ENCODE assay signal across 21 cellular contexts in genomic region chr1:34994878-34995277, GRCh38. TPM values are rescaled to one million over a fixed set of nuclear protein-coding genes. Genes with fewer than 3 reads are reported as not detected.
DNase-seq lines count a peak whose midpoint lies in the region; ATAC-seq, FAIRE-seq and TF ChIP-seq lines count a peak whose summit lies in the region.
"Had no signal": no experiment of that assay in that cellular context is flagged by ENCODE, and none has a peak within 500 bp of the region (broad histone marks: within the 10 kb centered on the region; RNA-seq: fewer than 3 reads in every experiment).

No MANE protein-coding gene starts in this region.

- ATAC-seq in K562 (no peak), HG02870 (IDR thresholded peaks at IDR 0.05; ENCODE audit: unreplicated experiment) (no peak), GM21786 (IDR thresholded peaks at IDR 0.05; ENCODE audit: unreplicated experiment) (no peak)
- ATAC-seq: CD8-positive, alpha-beta T cell; GM12878; GM23338; HCT116 had no signal

- H3K4me1 ChIP-seq in K562 (replicated peaks in 1 of 2; ENCODE audit: control insufficient read depth in 2 of 2, insufficient read depth in 2 of 2, low read length in 2 of 2) = no peaks in the 10 kb centered on the region
- H3K4me1 ChIP-seq in small intestine (ENCODE audit: control insufficient read depth in 2 of 2, insufficient read depth in 1 of 2, low read depth in 1 of 2, low read length in 1 of 2) = no peaks in the 10 kb centered on the region
- H3K4me1 ChIP-seq: BLaER1, Caco-2 had no signal

- H3K27ac ChIP-seq in K562 (ENCODE audit: extremely low read depth, low read depth, low read length) (no peak overlapping the region), small intestine (ENCODE audit: low read depth in 1 of 2, low read length in 1 of 2) (no peak overlapping the region)
- H3K27ac ChIP-seq: BLaER1, C4-2B had no signal

- intact Hi-C loops in K562 (cut with micrococcal nuclease) = no loop called here

- TF ChIP-seq RAD21 in K562 (CRISPR knock-in tag; conservative IDR thresholded peaks at IDR 0.05 in 1 of 2, IDR thresholded peaks at IDR 0.05 in 1 of 2) = no peak

- no TSS peak for BruUV-seq in K562 (replicated peaks; lab: Mats Ljungman, UMichigan)

- no peaks in the 10 kb centered on the region for H4K20me1 ChIP-seq in K562 (replicated peaks; ENCODE audit: control insufficient read depth, insufficient read depth, low read length)
- H4K20me1 ChIP-seq: BLaER1 had no signal

- WGBS in K562 (ENCODE audit: insufficient coverage, low coverage, missing lambda C conversion rate) = 84% methylated on average over 5 of the region's 5 CpGs
- 95 to 97% (median 96%) methylated on average over 5 of the region's 5 CpGs for WGBS in small intestine, 3 donors

- in situ Hi-C loops in K562 (cut with MboI) = no loop called here

- H3K36me3 ChIP-seq in K562 (ENCODE audit: control insufficient read depth, insufficient read depth, low read length) = peaks cover 15% of the 10 kb centered on the region; the same call in 1 of the 3 replicates
- H3K36me3 ChIP-seq in small intestine (ENCODE audit: control insufficient read depth in 2 of 2, insufficient read depth in 2 of 2, low read length in 2 of 2) = peaks cover 0 to 2% of the 10 kb centered on the region in 2 donors

- H2AFZ ChIP-seq in K562 (ENCODE audit: low read depth, low read length) = no peak overlapping the region
- H2AFZ ChIP-seq: GM23338 had no signal

- DNase-seq in K562 (ENCODE audit: extremely low read depth in 1 of 4, low spot score in 3 of 4) (no peak), frontal cortex (ENCODE audit: low spot score in 2 of 2) (no peak), small intestine (no peak), NAMALWA (ENCODE audit: low spot score) (no peak)
- DNase-seq: 8988T; Caco-2; CD4-positive, CD25-positive, alpha-beta regulatory T cell; CD8-positive, alpha-beta T cell; DMS153; DND-41; GDM1; H9 had no signal

- no peaks in the 10 kb centered on the region for H3K9me1 ChIP-seq in K562 (ENCODE audit: control insufficient read depth, insufficient read depth, low read length)

- H3K4me2 ChIP-seq in K562 (ENCODE audit: insufficient read depth, low read length) = no peak overlapping the region
- H3K4me2 ChIP-seq: BLaER1, GM23338 had no signal

- H3K27me3 ChIP-seq in K562 (ENCODE audit: control insufficient read depth in 2 of 2, insufficient read depth in 2 of 2, low read length in 2 of 2) (no peaks in the 10 kb centered on the region), small intestine (ENCODE audit: control insufficient read depth in 2 of 2, insufficient read depth in 2 of 2, low read length in 2 of 2) (no peaks in the 10 kb centered on the region)
- H3K27me3 ChIP-seq: BLaER1 had no signal

- CTCF ChIA-PET in K562 (lab: Yijun Ruan, JAX; ENCODE audit: low intra/inter-chr PET ratio) = no interaction called here

- no peak overlapping the region for H3K9ac ChIP-seq in K562 (ENCODE audit: insufficient read depth in 1 of 2, low read depth in 2 of 2, low read length in 2 of 2)
- H3K9ac ChIP-seq: BLaER1 had no signal

- no peak for TF ChIP-seq EP300 in K562 (IDR thresholded peaks at IDR 0.05; ENCODE audit: low read length)

- H3K4me3 ChIP-seq in K562 (no peak overlapping the region), small intestine (ENCODE audit: low read depth in 1 of 2, low read length in 2 of 2) (no peak overlapping the region)
- H3K4me3 ChIP-seq: BLaER1, GM12878, GM23338 had no signal

- no peak for TF ChIP-seq CTCF in K562 (IDR thresholded peaks at IDR 0.05 in 2 of 3, conservative IDR thresholded peaks at IDR 0.05 in 1 of 3; ENCODE audit: insufficient read depth in 2 of 3, low read depth in 1 of 3, low read length in 3 of 3)

- H3K79me2 ChIP-seq in K562 (ENCODE audit: control insufficient read depth, insufficient read depth, low read length) = no peaks in the 10 kb centered on the region

- POLR2A ChIA-PET in K562 (lab: Yijun Ruan, JAX) = no interaction called here

- peak; percentile 86 for FAIRE-seq in G401.6 (lab: Jason Lieb, UNC)
- FAIRE-seq in K562 (lab: Jason Lieb, UNC) = no peak
- peak; percentile 96 for FAIRE-seq in frontal cortex (lab: Jason Lieb, UNC)
- peak; percentile 76 for FAIRE-seq in small intestine (lab: Jason Lieb, UNC)
- FAIRE-seq: GM19239 had no signal

- TF ChIP-seq POLR2A in K562 (conservative IDR thresholded peaks at IDR 0.05) = no peak

- H3K9me3 ChIP-seq in K562 (replicated peaks; ENCODE audit: control insufficient read depth, insufficient read depth, low read depth, low read length) (no peaks in the 10 kb centered on the region), small intestine (ENCODE audit: control insufficient read depth, low read depth) (no peaks in the 10 kb centered on the region)
- H3K9me3 ChIP-seq: BLaER1, Caco-2 had no signal

TF ChIP-seq in K562, 482 proteins besides CTCF, POLR2A, EP300 and RAD21 (continues in another document):
- TF ChIP-seq IRF9 (tag; IDR thresholded peaks at IDR 0.05) (no peak), ATF1 (CRISPR knock-in tag; IDR thresholded peaks at IDR 0.05) (no peak), ATF1 (tag; IDR thresholded peaks at IDR 0.05) (no peak), ZNF277 (CRISPR knock-in tag; IDR thresholded peaks at IDR 0.05; ENCODE audit: borderline replicate concordance) (peak; percentile 17; the same call in 1 of the 2 replicates), MTF1 (CRISPR knock-in tag; IDR thresholded peaks at IDR 0.05; ENCODE audit: borderline replicate concordance) (peak; percentile 81; the same call in 1 of the 2 replicates), ESRRB (CRISPR knock-in tag; IDR thresholded peaks at IDR 0.05; ENCODE audit: borderline replicate concordance) (no peak)

RNA-seq across cellular contexts. Expression of gene TMEM35B, which starts 9.7 kb away (rescaled TPM):
- 9.8 and 19.4 TPM in 2 replicates for total RNA-seq in K562 (2011; cell fraction: chromatin; rRNA removed; ENCODE audit: low replicate concordance)
- 37.8 and 41.2 TPM in 2 replicates for total RNA-seq in K562 (2011; cell fraction: nucleolus; rRNA removed)
- 37.2 and 43.2 TPM in 2 replicates for total RNA-seq in K562 (2011; cell fraction: nucleoplasm; rRNA removed)
- total RNA-seq in K562 (2014; rRNA removed) = 11.4 and 13.1 TPM in 2 replicates
- 18.9 and 19.8 TPM in 2 replicates for total RNA-seq in K562 (2014; rRNA removed; fragmentation: Illumina TruSeq; extraction: Trizol)
- total RNA-seq in K562 (2015; rRNA removed; fragmentation: Illumina TruSeq; extraction: Trizol) = 11.4 and 11.7 TPM in 2 replicates
- total RNA-seq in K562 (2021) = 15.6 and 17.3 TPM in 2 replicates
- 42.7 and 43.5 TPM in 2 replicates for polyA plus RNA-seq in K562 (2011; rRNA removed)
- 30.7 and 36.1 TPM in 2 replicates for polyA plus RNA-seq in K562 (2011; cell fraction: cytosol; rRNA removed)
- 15.2 and 18.2 TPM in 2 replicates for polyA plus RNA-seq in K562 (2011; cell fraction: nucleus; rRNA removed)
- polyA plus RNA-seq in K562 (2012) = 31.1 and 33.9 TPM in 2 replicates
- polyA plus RNA-seq in K562 (2014; fragmentation: Illumina TruSeq; extraction: Trizol) = 18.5 and 21.4 TPM in 2 replicates
- polyA plus RNA-seq in K562 (2014; fragmentation: Nextera tagmentation; extraction: Ambion mirVana) = 100 to 1,000 TPM; 123 to 142 TPM
- 21.6 and 21.8 TPM in 2 replicates for polyA plus RNA-seq in K562 (2014; rRNA removed)
- polyA minus RNA-seq in K562 (2011; rRNA and poly(A)+ RNA removed) = 15.9 and 16.5 TPM in 2 replicates
- polyA minus RNA-seq in K562 (2011; cell fraction: cytosol; rRNA and poly(A)+ RNA removed) = 3.9 and 13.7 TPM in 2 replicates
- polyA minus RNA-seq in K562 (2011; cell fraction: nucleus; rRNA and poly(A)+ RNA removed) = 3.7 and 4.2 TPM in 2 replicates
- total RNA-seq in frontal cortex = 4.9 TPM
- 10 to 100 TPM in 2 of 3 donors, 1 to 10 TPM in 1; 5.6 to 41.4 (median 14.6) TPM for polyA plus RNA-seq in small intestine

RNA-seq across cellular contexts. Expression of gene ZMYM6, which starts 36.9 kb away (rescaled TPM):
- 68.5 and 124 TPM in 2 replicates for total RNA-seq in K562 (2011; cell fraction: chromatin; rRNA removed; ENCODE audit: low replicate concordance)
- 42.4 and 49.6 TPM in 2 replicates for total RNA-seq in K562 (2011; cell fraction: nucleolus; rRNA removed)
- 65.0 and 87.1 TPM in 2 replicates for total RNA-seq in K562 (2011; cell fraction: nucleoplasm; rRNA removed)
- total RNA-seq in K562 (2014; rRNA removed) = 8.9 and 9.0 TPM in 2 replicates
- total RNA-seq in K562 (2014; rRNA removed; fragmentation: Illumina TruSeq; extraction: Trizol) = 19.7 and 20.8 TPM in 2 replicates
- total RNA-seq in K562 (2015; rRNA removed; fragmentation: Illumina TruSeq; extraction: Trizol) = 15.8 and 18.7 TPM in 2 replicates
- total RNA-seq in K562 (2021) = 19.3 and 21.4 TPM in 2 replicates
- 19.6 and 22.6 TPM in 2 replicates for polyA plus RNA-seq in K562 (2011; rRNA removed)
- polyA plus RNA-seq in K562 (2011; cell fraction: cytosol; rRNA removed) = 6.0 and 11.4 TPM in 2 replicates
- 48.1 and 49.8 TPM in 2 replicates for polyA plus RNA-seq in K562 (2011; cell fraction: nucleus; rRNA removed)
- 13.0 and 15.5 TPM in 2 replicates for polyA plus RNA-seq in K562 (2012)
- 16.6 and 21.6 TPM in 2 replicates for polyA plus RNA-seq in K562 (2014; fragmentation: Illumina TruSeq; extraction: Trizol)
- 10 to 100 TPM; 14.6 to 21.9 TPM for polyA plus RNA-seq in K562 (2014; fragmentation: Nextera tagmentation; extraction: Ambion mirVana)
- polyA plus RNA-seq in K562 (2014; rRNA removed) = 15.8 TPM in 2 replicates
- 20.9 and 33.6 TPM in 2 replicates for polyA minus RNA-seq in K562 (2011; rRNA and poly(A)+ RNA removed)
- polyA minus RNA-seq in K562 (2011; cell fraction: cytosol; rRNA and poly(A)+ RNA removed) = 8.9 and 29.3 TPM in 2 replicates
- 33.1 and 54.0 TPM in 2 replicates for polyA minus RNA-seq in K562 (2011; cell fraction: nucleus; rRNA and poly(A)+ RNA removed)
- total RNA-seq in frontal cortex = 37.5 TPM
- polyA plus RNA-seq in small intestine = 10 to 100 TPM in 1 of 3 donors, 1 to 10 TPM in 2; 6.6 to 10.7 (median 9.2) TPM
